21 cellular contexts compared by ENCODE assay signal in genomic region chrX:134457708-134458107, GRCh38.
"Had no signal": no experiment of that assay in that cellular context is flagged by ENCODE, and none has a peak within 500 bp of the region (broad histone marks: within the 10 kb centered on the region; RNA-seq: fewer than 3 reads in every experiment).

No MANE protein-coding gene starts in this region.

- DNase-seq: activated CD4-positive, alpha-beta T cell treated with anti-CD3 and anti-CD28 coated beads for 48 hours; activated CD4-positive, alpha-beta T cell treated with anti-CD3 and anti-CD28 coated beads, Interleukin-2, amount 50 U/mL, for 4 hours; activated CD4-positive, CD25-positive, alpha-beta regulatory T cell treated with anti-CD3 and anti-CD28 coated beads, Interleukin-2, amount 50 U/mL, for 72 hours; activated CD8-positive, alpha-beta memory T cell treated with anti-CD3 and anti-CD28 coated beads, Interleukin-2, amount 50 U/mL, for 48 hours; activated CD8-positive, alpha-beta T cell treated with anti-CD3 and anti-CD28 coated beads, Interleukin-2, amount 10 ng/mL, durations not matched to agents 7 days and 5 days; activated naive CD4-positive, alpha-beta T cell treated with anti-CD3 and anti-CD28 coated beads, Interleukin-2, amount 50 U/mL, for 16 hours; activated naive CD8-positive, alpha-beta T cell treated with anti-CD3 and anti-CD28 coated beads, Interleukin-2, amount 10 ng/mL, durations not matched to agents 7 days and 5 days; activated T-cell treated with anti-CD3 and anti-CD28 coated beads, Interleukin-2, amount 50 U/mL, for 1 hour; adrenal gland; anterior cingulate cortex; caudate nucleus; MG63; NCI-H1105; NCI-H1436; NCI-H1694 treated with DMSO at 0.1 percent for 48 hours; NCI-H2029 treated with DMSO at 0.1 percent for 48 hours; NCI-H446; NCI-H524 had no signal

- H3K9me3 Mint-ChIP-seq: activated naive CD8-positive, alpha-beta T cell treated with anti-CD3 and anti-CD28 coated beads, Interleukin-2, amount 10 ng/mL, durations not matched to agents 7 days and 5 days; T-helper 1 cell treated with Interleukin-12 subunit alpha and Interleukin-12 subunit beta and Interleukin-4 antibody, amounts not matched to agents 30 μg/mL and 1 μg/mL, for 36 hours; WTC11 had no signal

- H3K27me3 Mint-ChIP-seq: activated naive CD8-positive, alpha-beta T cell treated with anti-CD3 and anti-CD28 coated beads, Interleukin-2, amount 10 ng/mL, durations not matched to agents 7 days and 5 days had no signal

- H3K27ac Mint-ChIP-seq: activated CD8-positive, alpha-beta T cell treated with anti-CD3 and anti-CD28 coated beads, Interleukin-2, amount 10 ng/mL, durations not matched to agents 7 days and 5 days; activated naive CD8-positive, alpha-beta T cell treated with anti-CD3 and anti-CD28 coated beads, Interleukin-2, amount 10 ng/mL, durations not matched to agents 7 days and 5 days; T-helper 1 cell treated with Interleukin-12 subunit alpha and Interleukin-12 subunit beta and Interleukin-4 antibody, amounts not matched to agents 30 μg/mL and 1 μg/mL, for 36 hours; WTC11 had no signal

- H3K36me3 ChIP-seq: adrenal gland, MG63 had no signal

- ATAC-seq: activated CD8-positive, alpha-beta T cell treated with anti-CD3 and anti-CD28 coated beads, Interleukin-2, amount 10 ng/mL, durations not matched to agents 7 days and 5 days; SK-N-SH treated with all-trans-retinoic acid at 6 μM for 48 hours; WTC11 had no signal

- H3K4me3 Mint-ChIP-seq: activated CD8-positive, alpha-beta T cell treated with anti-CD3 and anti-CD28 coated beads, Interleukin-2, amount 10 ng/mL, durations not matched to agents 7 days and 5 days; activated naive CD8-positive, alpha-beta T cell treated with anti-CD3 and anti-CD28 coated beads, Interleukin-2, amount 10 ng/mL, durations not matched to agents 7 days and 5 days; T-helper 1 cell treated with Interleukin-12 subunit alpha and Interleukin-12 subunit beta and Interleukin-4 antibody, amounts not matched to agents 30 μg/mL and 1 μg/mL, for 36 hours; WTC11 had no signal

- H3K4me1 ChIP-seq: adrenal gland had no signal

- H3K9me3 ChIP-seq: adrenal gland, MG63 had no signal

- H3K27ac ChIP-seq: adrenal gland had no signal

- H3K36me3 Mint-ChIP-seq: activated naive CD8-positive, alpha-beta T cell treated with anti-CD3 and anti-CD28 coated beads, Interleukin-2, amount 10 ng/mL, durations not matched to agents 7 days and 5 days; WTC11 had no signal

- H3K4me3 ChIP-seq: adrenal gland, MG63 had no signal

- H3K27me3 ChIP-seq: adrenal gland, MG63 had no signal
